Comparison of ENCODE assay signal across 10 cellular contexts in genomic region chr7:55056068-55056467, GRCh38. TPM values are rescaled to one million over a fixed set of nuclear protein-coding genes. Genes with fewer than 3 reads are reported as not detected.
"Had no signal": no experiment of that assay in that cellular context is flagged by ENCODE, and none has a peak within 500 bp of the region (broad histone marks: within the 10 kb centered on the region; RNA-seq: fewer than 3 reads in every experiment).

No MANE protein-coding gene starts in this region.

- DNase-seq: activated CD4-positive, alpha-beta T cell treated with anti-CD3 and anti-CD28 coated beads, Interleukin-2, amount 10 ng/mL, durations not matched to agents 7 days and 5 days; activated CD4-positive, CD25-positive, alpha-beta regulatory T cell; activated CD8-positive, alpha-beta memory T cell treated with anti-CD3 and anti-CD28 coated beads for 24 hours; activated naive CD4-positive, alpha-beta T cell treated with Interleukin-2 at 50 U/mL for 16 hours; caudate nucleus; colonic mucosa; glutamatergic neuron; occipital lobe had no signal

- H3K4me3 ChIP-seq: colonic mucosa, tibial artery had no signal

- H3K27ac ChIP-seq: colonic mucosa had no signal

- H3K9me3 ChIP-seq: colonic mucosa, tibial artery had no signal

- H3K36me3 ChIP-seq: colonic mucosa, tibial artery had no signal

- H3K4me1 ChIP-seq: colonic mucosa had no signal

- H3K27me3 ChIP-seq: colonic mucosa, tibial artery had no signal

RNA-seq across cellular contexts. Expression of gene EGFR, which starts 37.3 kb away (rescaled TPM):
- total RNA-seq: activated CD4-positive, alpha-beta T cell treated with anti-CD3 and anti-CD28 coated beads, Interleukin-2, amount 10 ng/mL, durations not matched to agents 7 days and 5 days; T-helper 2 cell treated with Interferon-gamma antibody and Interleukin-4, amounts not matched to agents 100 ng/mL and 5 ng/mL, for 36 hours had no signal
